In genomic region chr11:34791725-34792124, GRCh38 we compare ENCODE assay signal across 23 cellular contexts.
DNase-seq lines count a peak whose midpoint lies in the region; ATAC-seq, FAIRE-seq and TF ChIP-seq lines count a peak whose summit lies in the region.
"Had no signal": no experiment of that assay in that cellular context is flagged by ENCODE, and none has a peak within 500 bp of the region (broad histone marks: within the 10 kb centered on the region; RNA-seq: fewer than 3 reads in every experiment).

No MANE protein-coding gene starts in this region.

- no peak for FAIRE-seq in K562 (lab: Jason Lieb, UNC)
- FAIRE-seq: colon, GM18507, islet of Langerhans had no signal

- no peak overlapping the region for H3K4me3 ChIP-seq in GM12865 (ENCODE audit: low read depth, low read length)
- H3K4me3 ChIP-seq in K562: no peak overlapping the region
- no peak overlapping the region for H3K4me3 ChIP-seq in WERI-Rb-1 (ENCODE audit: low read depth, low read length)

- no peaks in the 10 kb centered on the region for H3K4me1 Mint-ChIP-seq in activated T-helper 17 cell treated with anti-CD3 and anti-CD28 coated beads, Interleukin-2, amount 50 U/mL, for 72 hours
- H3K4me1 Mint-ChIP-seq: activated CD4-positive, alpha-beta T cell treated with anti-CD3 and anti-CD28 coated beads for 36 hours had no signal

- H3K4me3 Mint-ChIP-seq in activated T-helper 17 cell treated with anti-CD3 and anti-CD28 coated beads, Interleukin-2, amount 50 U/mL, for 72 hours: no peak overlapping the region
- H3K4me3 Mint-ChIP-seq: activated CD4-positive, alpha-beta T cell treated with anti-CD3 and anti-CD28 coated beads for 36 hours; activated T-cell treated with anti-CD3 and anti-CD28 coated beads, Interleukin-2, amount 50 U/mL, for 24 hours; mesothelial cell of epicardium had no signal

- no peaks in the 10 kb centered on the region for H3K36me3 Mint-ChIP-seq in activated T-helper 17 cell treated with anti-CD3 and anti-CD28 coated beads, Interleukin-2, amount 50 U/mL, for 72 hours (ENCODE audit: low read depth)

- H3K9me3 ChIP-seq in K562 (replicated peaks; ENCODE audit: control insufficient read depth, insufficient read depth, low read depth, low read length) (peaks cover 3% of the 10 kb centered on the region; the same call in 1 of the 2 replicates), WERI-Rb-1 (ENCODE audit: severe bottlenecking) (no peaks in the 10 kb centered on the region)
- H3K9me3 ChIP-seq: neutrophil had no signal

- ATAC-seq in GM19035 (IDR thresholded peaks at IDR 0.05; ENCODE audit: unreplicated experiment): peak; percentile 49
- peak; percentile 59 for ATAC-seq in HG03558 (IDR thresholded peaks at IDR 0.05; ENCODE audit: extremely low read depth, unreplicated experiment)
- ATAC-seq in K562: peak; percentile 50
- no peak for ATAC-seq in GM21529 (IDR thresholded peaks at IDR 0.05; ENCODE audit: unreplicated experiment)
- no peak for ATAC-seq in activated T-helper 17 cell treated with anti-CD3 and anti-CD28 coated beads, Interleukin-2, amount 50 U/mL, for 72 hours (replicated peaks)
- ATAC-seq: activated CD4-positive, alpha-beta T cell treated with anti-CD3 and anti-CD28 coated beads for 36 hours had no signal

- no peak for TF ChIP-seq POLR2A in K562 (conservative IDR thresholded peaks at IDR 0.05)

- POLR2A ChIA-PET in K562 (lab: Yijun Ruan, JAX): interaction anchor here (0.7 to 1.1 kb wide), 2 partner anchors 10 to 18 kb away, joined by 3 read pairs; no protein-coding TSS in a partner anchor

- TF ChIP-seq CTCF in GM12865 (IDR thresholded peaks at IDR 0.05; ENCODE audit: insufficient read depth, low read depth, low read length, missing control alignments): no peak
- no peak for TF ChIP-seq CTCF in K562 (IDR thresholded peaks at IDR 0.05 in 2 of 3, conservative IDR thresholded peaks at IDR 0.05 in 1 of 3; ENCODE audit: insufficient read depth in 2 of 3, low read depth in 1 of 3, low read length in 3 of 3)
- TF ChIP-seq CTCF in WERI-Rb-1 (IDR thresholded peaks at IDR 0.05; ENCODE audit: low read depth, low read length): no peak

- peak; percentile 6 for DNase-seq in GM12865 (ENCODE audit: low read depth)
- no peak for DNase-seq in K562 (ENCODE audit: extremely low read depth in 1 of 4, low spot score in 3 of 4)
- DNase-seq in WERI-Rb-1: no peak
- no peak for DNase-seq in NCI-H510A (lab: John Stamatoyannopoulos, UW)
- DNase-seq: activated CD4-positive, alpha-beta T cell treated with anti-CD3 and anti-CD28 coated beads for 36 hours; activated T-cell treated with anti-CD3 and anti-CD28 coated beads, Interleukin-2, amount 50 U/mL, for 24 hours; aorta; COR-L47; GDM1; glutamatergic neuron; NCI-H2029 treated with DMSO at 0.1 percent for 48 hours; right cardiac atrium; stimulated activated CD4-positive, alpha-beta T cell treated with anti-CD3 and anti-CD28 coated beads, Interleukin-4, amount 100 ng/mL, for 1 hour had no signal

- in situ Hi-C loops in K562 (cut with MboI): no loop called here

- H3K27ac Mint-ChIP-seq in activated T-helper 17 cell treated with anti-CD3 and anti-CD28 coated beads, Interleukin-2, amount 50 U/mL, for 72 hours: no peak overlapping the region
- H3K27ac Mint-ChIP-seq: activated CD4-positive, alpha-beta T cell treated with anti-CD3 and anti-CD28 coated beads for 36 hours; activated T-cell treated with anti-CD3 and anti-CD28 coated beads, Interleukin-2, amount 50 U/mL, for 24 hours; mesothelial cell of epicardium had no signal

- H3K9ac ChIP-seq in K562 (ENCODE audit: insufficient read depth in 1 of 2, low read depth in 2 of 2, low read length in 2 of 2): no peak overlapping the region

- peaks cover 14% of the 10 kb centered on the region for H3K27me3 Mint-ChIP-seq in activated T-helper 17 cell treated with anti-CD3 and anti-CD28 coated beads, Interleukin-2, amount 50 U/mL, for 72 hours

- WGBS in K562 (ENCODE audit: insufficient coverage, low coverage, missing lambda C conversion rate): 11% methylated on average over 1 of the region's 1 CpG

- intact Hi-C loops in K562 (cut with micrococcal nuclease): loop anchor here (2.0 to 5.0 kb wide), 2 partner anchors 46 to 99 kb away; no protein-coding TSS in a partner anchor

- H3K9me3 Mint-ChIP-seq in activated T-helper 17 cell treated with anti-CD3 and anti-CD28 coated beads, Interleukin-2, amount 50 U/mL, for 72 hours: peaks cover 3% of the 10 kb centered on the region

- no peaks in the 10 kb centered on the region for H3K27me3 ChIP-seq in K562 (ENCODE audit: control insufficient read depth in 2 of 2, insufficient read depth in 2 of 2, low read length in 2 of 2)
- no peaks in the 10 kb centered on the region for H3K27me3 ChIP-seq in WERI-Rb-1 (ENCODE audit: insufficient read depth, low read depth, severe bottlenecking)
- H3K27me3 ChIP-seq: neutrophil had no signal

- no peak for TF ChIP-seq RAD21 in K562 (CRISPR knock-in tag; conservative IDR thresholded peaks at IDR 0.05 in 1 of 2, IDR thresholded peaks at IDR 0.05 in 1 of 2)

- peak overlapping the region; percentile 49; the same call in 1 of the 3 replicates for H3K27ac ChIP-seq in K562 (ENCODE audit: extremely low read depth, low read depth, low read length)
- no peak overlapping the region for H3K27ac ChIP-seq in WERI-Rb-1
- H3K27ac ChIP-seq: neutrophil, RWPE1 had no signal

- H3K4me1 ChIP-seq in K562 (replicated peaks in 1 of 2; ENCODE audit: control insufficient read depth in 2 of 2, insufficient read depth in 2 of 2, low read length in 2 of 2): no peaks in the 10 kb centered on the region; a peak in 2 of 5 replicates

- BruUV-seq in K562 (replicated peaks; lab: Mats Ljungman, UMichigan): no TSS peak

- H3K36me3 ChIP-seq in K562 (ENCODE audit: control insufficient read depth, insufficient read depth, low read length): no peaks in the 10 kb centered on the region
- no peaks in the 10 kb centered on the region for H3K36me3 ChIP-seq in WERI-Rb-1
- H3K36me3 ChIP-seq: neutrophil had no signal

- no peaks in the 10 kb centered on the region for H3K79me2 ChIP-seq in K562 (ENCODE audit: control insufficient read depth, insufficient read depth, low read length)

- no peak for TF ChIP-seq EP300 in K562 (IDR thresholded peaks at IDR 0.05; ENCODE audit: low read length)

- H3K4me2 ChIP-seq in K562 (ENCODE audit: insufficient read depth, low read length): no peak overlapping the region

- H3K9me1 ChIP-seq in K562 (ENCODE audit: control insufficient read depth, insufficient read depth, low read length): no peaks in the 10 kb centered on the region

- CTCF ChIA-PET in K562 (lab: Yijun Ruan, JAX; ENCODE audit: low intra/inter-chr PET ratio): no interaction called here

- no peaks in the 10 kb centered on the region for H4K20me1 ChIP-seq in K562 (replicated peaks; ENCODE audit: control insufficient read depth, insufficient read depth, low read length)

- H2AFZ ChIP-seq in K562 (ENCODE audit: low read depth, low read length): peak overlapping the region; percentile 90

TF ChIP-seq in K562, 482 proteins besides CTCF, POLR2A, EP300 and RAD21 (continues in another document):
- TF ChIP-seq ZNF318 (IDR thresholded peaks at IDR 0.05; ENCODE audit: borderline replicate concordance in 1 of 2, low read depth in 1 of 2) (no peak), SRSF9 (IDR thresholded peaks at IDR 0.05; ENCODE audit: borderline replicate concordance, low read depth, low read length) (no peak), BACH1 (tag; IDR thresholded peaks at IDR 0.05) (no peak)

Comparison
In these comparisons a context has a peak if more than half of its experiments do, and no peak if none do; other contexts are left out.
1. ATAC-seq: peak in GM19035 (single experiment), HG03558 (single experiment) and K562 (single experiment); none in GM21529 (single experiment) and activated T-helper 17 cell treated with anti-CD3 and anti-CD28 coated beads, Interleukin-2, amount 50 U/mL, for 72 hours (single experiment).